ENCODE assay signal across 20 cellular contexts in the genomic region with DNA sequence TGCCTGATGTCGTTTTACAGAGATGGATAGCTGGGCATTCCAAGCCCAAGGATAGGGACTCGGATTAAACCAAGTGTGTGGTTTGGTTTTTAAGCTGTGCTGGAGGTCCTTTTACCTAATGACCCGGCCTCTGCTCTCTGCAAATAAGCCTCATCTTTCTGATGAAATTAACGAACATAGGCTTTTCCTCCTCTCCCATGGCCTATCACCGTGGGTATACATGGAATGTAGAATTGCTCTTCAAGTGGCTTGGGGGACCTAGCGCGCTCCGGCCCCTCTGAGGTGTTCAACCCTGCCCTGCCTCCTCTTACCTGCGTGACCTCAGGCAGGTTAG.
DNase-seq lines count a peak whose midpoint lies in the region; ATAC-seq, FAIRE-seq and TF ChIP-seq lines count a peak whose summit lies in the region.
"Had no signal": no experiment of that assay in that cellular context is flagged by ENCODE, and none has a peak within 500 bp of the region (broad histone marks: within the 10 kb centered on the region; RNA-seq: fewer than 3 reads in every experiment).

No MANE protein-coding gene starts in this region.

- 45% methylated on average over 9 of the region's 9 CpGs for WGBS in liver
- 29% methylated on average over 8 of the region's 9 CpGs for WGBS in HepG2 (ENCODE audit: low lambda C conversion rate)
- WGBS in mesenchymal stem cell, result 75% methylated on average over 5 of the region's 9 CpGs

- FAIRE-seq in HepG2 (lab: Jason Lieb, UNC), result no peak
- FAIRE-seq: GM18507 had no signal

- TF ChIP-seq RAD21 in liver (IDR thresholded peaks at IDR 0.05), result no peak
- no peak for TF ChIP-seq RAD21 in HepG2 (CRISPR knock-in tag; IDR thresholded peaks at IDR 0.05)

- no peak overlapping the region for H4K8ac ChIP-seq in mesenchymal stem cell (ENCODE audit: low read length)

- TF ChIP-seq POLR2A in HepG2 (IDR thresholded peaks at IDR 0.05; ENCODE audit: insufficient read depth in 1 of 2, low read depth in 2 of 2, low read length in 2 of 2), result no peak

- no peaks in the 10 kb centered on the region for H4K20me1 ChIP-seq in HepG2 (ENCODE audit: insufficient read depth, low read length)

- H3K4ac ChIP-seq in mesenchymal stem cell (ENCODE audit: low read depth in 1 of 2, low read length in 2 of 2), result no peak overlapping the region

- no peak overlapping the region for H2BK120ac ChIP-seq in mesenchymal stem cell (ENCODE audit: low read depth, low read length)

- H4K91ac ChIP-seq in mesenchymal stem cell (ENCODE audit: low read length), result no peak overlapping the region

- H2AFZ ChIP-seq in HepG2 (ENCODE audit: low read length) (no peak overlapping the region), mesenchymal stem cell (ENCODE audit: low read depth, low read length) (no peak overlapping the region)
- H2AFZ ChIP-seq: PC-9 had no signal

- DNase-seq in HepG2 (ENCODE audit: low spot score) (no peak), astrocyte of the hippocampus (ENCODE audit: low read depth, low spot score) (peak; percentile 19), mesenchymal stem cell (no peak), sciatic nerve (ENCODE audit: low spot score) (no peak), GDM1 (lab: John Stamatoyannopoulos, UW) (no peak), NCI-H1048 (lab: John Stamatoyannopoulos, UW) (no peak), DMS 273 (lab: John Stamatoyannopoulos, UW; ENCODE audit: unreplicated experiment) (no peak)
- DNase-seq: C1 segment of cervical spinal cord, DMS53, HFFc6, MG63, NCI-H1694 treated with DMSO at 0.1 percent for 48 hours, NCI-H2107, NCI-H2227 treated with DMSO at 0.1 percent for 48 hours, NCI-H524 had no signal

- POLR2A ChIA-PET in HepG2 (lab: Yijun Ruan, JAX), result no interaction called here

- H2BK15ac ChIP-seq in mesenchymal stem cell (ENCODE audit: low read depth, poor library complexity, severe bottlenecking), result no peak overlapping the region

- H3K4me3 ChIP-seq in liver (ENCODE audit: low read depth in 1 of 3, low read length in 3 of 3), result no peak overlapping the region
- H3K4me3 ChIP-seq in HepG2 (replicated peaks in 1 of 3; ENCODE audit: insufficient read depth in 1 of 3, low read depth in 2 of 3, low read length in 3 of 3), result no peak overlapping the region
- H3K4me3 ChIP-seq in mesenchymal stem cell (ENCODE audit: insufficient read depth in 1 of 2, low read depth in 1 of 2, low read length in 2 of 2), result no peak overlapping the region
- H3K4me3 ChIP-seq: MG63, PC-9, SJSA1 had no signal

- H3K27ac ChIP-seq in liver (ENCODE audit: low read depth in 1 of 2, low read length in 2 of 2), result no peak overlapping the region
- no peak overlapping the region for H3K27ac ChIP-seq in HepG2 (ENCODE audit: extremely low read length, insufficient read depth, low read length)
- H3K27ac ChIP-seq in mesenchymal stem cell (ENCODE audit: low read length, poor library complexity, severe bottlenecking), result peak overlapping the region; percentile 68
- H3K27ac ChIP-seq: KMS-11, PC-9, SJSA1 had no signal

- intact Hi-C loops in HepG2 (cut with micrococcal nuclease; ENCODE audit: unreplicated experiment), result no loop called here
- intact Hi-C loops in sciatic nerve (cut with DNase I), result no loop called here

- H3K27me3 ChIP-seq in liver (ENCODE audit: control insufficient read depth in 4 of 4, insufficient read depth in 4 of 4, low read length in 3 of 4) (no peaks in the 10 kb centered on the region), HepG2 (ENCODE audit: control insufficient read depth in 1 of 2, insufficient read depth in 2 of 2, low read length in 2 of 2) (peaks cover 0 to 11% of the 10 kb centered on the region in 2 experiments; a peak in 2 of 5 replicates), mesenchymal stem cell (ENCODE audit: control insufficient read depth in 1 of 2, insufficient read depth in 1 of 2, low read length in 2 of 2) (peaks cover 0 to 19% of the 10 kb centered on the region in 2 experiments)
- H3K27me3 ChIP-seq: MG63, SJSA1 had no signal

- H3K18ac ChIP-seq in mesenchymal stem cell (ENCODE audit: low read depth in 1 of 2, low read length in 2 of 2), result no peak overlapping the region

- CTCF ChIA-PET in HepG2 (lab: Yijun Ruan, JAX; ENCODE audit: low intra/inter-chr PET ratio, low total read pairs), result no interaction called here

- H3K79me1 ChIP-seq in mesenchymal stem cell (replicated peaks; ENCODE audit: low read length, poor library complexity, severe bottlenecking), result no peaks in the 10 kb centered on the region

- no peak overlapping the region for H3K23ac ChIP-seq in mesenchymal stem cell (ENCODE audit: low read length in 2 of 2)

- H3K4me2 ChIP-seq in HepG2 (ENCODE audit: low read depth, low read length), result no peak overlapping the region
- H3K4me2 ChIP-seq in mesenchymal stem cell (ENCODE audit: low read length, poor library complexity, severe bottlenecking), result no peak overlapping the region
- H3K4me2 ChIP-seq: KMS-11, PC-9 had no signal

- no peaks in the 10 kb centered on the region for H3K9me3 ChIP-seq in liver (ENCODE audit: control insufficient read depth in 4 of 4, low read length in 3 of 4)
- H3K9me3 ChIP-seq in HepG2 (ENCODE audit: low read length), result no peaks in the 10 kb centered on the region
- no peaks in the 10 kb centered on the region for H3K9me3 ChIP-seq in mesenchymal stem cell (ENCODE audit: control insufficient read depth, low read length)
- H3K9me3 ChIP-seq: MG63, SJSA1 had no signal

- no peaks in the 10 kb centered on the region for H3K79me2 ChIP-seq in HepG2 (ENCODE audit: insufficient read depth, low read length)

- no peak overlapping the region for H2BK5ac ChIP-seq in mesenchymal stem cell (ENCODE audit: low read depth, low read length, poor library complexity, severe bottlenecking)

- no peaks in the 10 kb centered on the region for H3K36me3 ChIP-seq in liver (ENCODE audit: control insufficient read depth in 4 of 4, insufficient read depth in 3 of 4, low read depth in 1 of 4, low read length in 3 of 4)
- no peaks in the 10 kb centered on the region for H3K36me3 ChIP-seq in HepG2 (replicated peaks in 1 of 2; ENCODE audit: control insufficient read depth in 1 of 2, insufficient read depth in 2 of 2, low read length in 2 of 2)
- H3K36me3 ChIP-seq in mesenchymal stem cell (ENCODE audit: control insufficient read depth in 1 of 2, insufficient read depth in 2 of 2, low read depth in 1 of 2, low read length in 2 of 2), result no peaks in the 10 kb centered on the region
- H3K36me3 ChIP-seq: MG63, SJSA1 had no signal

- H2AK5ac ChIP-seq in mesenchymal stem cell (ENCODE audit: low read length, severe bottlenecking), result no peak overlapping the region

- TF ChIP-seq EP300 in HepG2 (IDR thresholded peaks at IDR 0.05; ENCODE audit: low read depth in 2 of 2, low read length in 2 of 2) (no peak), HepG2 (CRISPR knock-in tag; IDR thresholded peaks at IDR 0.05; ENCODE audit: borderline replicate concordance) (no peak)

- no TSS peak for BruUV-seq in HepG2 (replicated peaks; lab: Mats Ljungman, UMichigan)

- in situ Hi-C loops in HepG2 (cut with HindIII; ENCODE audit: extremely low pct_ligation_motif_present, low pct_unique_long_range_greater_than_20kb), result no loop called here

- peaks cover 0 to 4% (median 0%) of the 10 kb centered on the region in 4 donors for H3K4me1 ChIP-seq in liver (ENCODE audit: control insufficient read depth in 4 of 4, insufficient read depth in 4 of 4, low read length in 3 of 4)
- peaks cover 26% of the 10 kb centered on the region for H3K4me1 ChIP-seq in HepG2 (ENCODE audit: insufficient read depth, low read length)
- peaks cover 8% of the 10 kb centered on the region for H3K4me1 ChIP-seq in mesenchymal stem cell (ENCODE audit: control insufficient read depth, insufficient read depth, low read depth, low read length)

- peak overlapping the region in 1 of 2 experiments; percentile 71 for H3K14ac ChIP-seq in mesenchymal stem cell (ENCODE audit: low read length in 2 of 2)

- ATAC-seq in HepG2 (no peak), sciatic nerve (no peak)

- no peak overlapping the region for H2BK12ac ChIP-seq in mesenchymal stem cell (ENCODE audit: low read length in 2 of 2)

- TF ChIP-seq CTCF in liver (IDR thresholded peaks at IDR 0.05; ENCODE audit: low read depth, low read length, missing input control) (no peak), HepG2 (CRISPR knock-in tag; IDR thresholded peaks at IDR 0.05) (no peak)

- no peak overlapping the region for H3K9ac ChIP-seq in liver (ENCODE audit: low read depth in 1 of 2, low read length in 2 of 2)
- H3K9ac ChIP-seq in HepG2 (ENCODE audit: insufficient read depth, low read depth, low read length), result no peak overlapping the region
- no peak overlapping the region for H3K9ac ChIP-seq in mesenchymal stem cell (ENCODE audit: low read length)
- H3K9ac ChIP-seq: KMS-11 had no signal

TF ChIP-seq in liver, 16 proteins besides CTCF, POLR2A, EP300 and RAD21:
- TF ChIP-seq HNF4A (conservative IDR thresholded peaks at IDR 0.05) (peak in 1 of 2 donors; percentile 68), YY1 (IDR thresholded peaks at IDR 0.05) (peak; percentile 45), RXRA (IDR thresholded peaks at IDR 0.05) (peak in 1 of 2 donors; percentile 70), JUND (IDR thresholded peaks at IDR 0.05) (peak in 1 of 2 donors; percentile 36), HNF4G (IDR thresholded peaks at IDR 0.05) (no peak)

TF ChIP-seq in HepG2, 621 proteins besides CTCF, POLR2A, EP300 and RAD21 (continues in another document):
- no peak for TF ChIP-seq ZNF7 (CRISPR knock-in tag; IDR thresholded peaks at IDR 0.05)
- no peak for TF ChIP-seq ZNF674 (CRISPR knock-in tag; IDR thresholded peaks at IDR 0.05; ENCODE audit: low read depth)
- TF ChIP-seq RFX5 (IDR thresholded peaks at IDR 0.05; ENCODE audit: low read depth, low read length), result no peak
- TF ChIP-seq PPARG (CRISPR knock-in tag; conservative IDR thresholded peaks at IDR 0.05), result no peak
- TF ChIP-seq ATM (IDR thresholded peaks at IDR 0.05; ENCODE audit: borderline replicate concordance), result no peak
- no peak for TF ChIP-seq HIVEP1 (CRISPR knock-in tag; IDR thresholded peaks at IDR 0.05)
- no peak for TF ChIP-seq HNF4A (CRISPR knock-in tag; IDR thresholded peaks at IDR 0.05)
- no peak for TF ChIP-seq CENPX (CRISPR knock-in tag; IDR thresholded peaks at IDR 0.05)
- TF ChIP-seq POLR2G (IDR thresholded peaks at IDR 0.05; ENCODE audit: low read depth, low read length), result no peak
- no peak for TF ChIP-seq ZNF652 (CRISPR knock-in tag; IDR thresholded peaks at IDR 0.05; ENCODE audit: borderline replicate concordance, low read depth)
- no peak for TF ChIP-seq DPF2 (CRISPR knock-in tag; IDR thresholded peaks at IDR 0.05; ENCODE audit: borderline replicate concordance, low read depth)
- no peak for TF ChIP-seq NRL (CRISPR knock-in tag; IDR thresholded peaks at IDR 0.05; ENCODE audit: borderline replicate concordance)
